15 cellular contexts compared by ENCODE assay signal in the genomic region with DNA sequence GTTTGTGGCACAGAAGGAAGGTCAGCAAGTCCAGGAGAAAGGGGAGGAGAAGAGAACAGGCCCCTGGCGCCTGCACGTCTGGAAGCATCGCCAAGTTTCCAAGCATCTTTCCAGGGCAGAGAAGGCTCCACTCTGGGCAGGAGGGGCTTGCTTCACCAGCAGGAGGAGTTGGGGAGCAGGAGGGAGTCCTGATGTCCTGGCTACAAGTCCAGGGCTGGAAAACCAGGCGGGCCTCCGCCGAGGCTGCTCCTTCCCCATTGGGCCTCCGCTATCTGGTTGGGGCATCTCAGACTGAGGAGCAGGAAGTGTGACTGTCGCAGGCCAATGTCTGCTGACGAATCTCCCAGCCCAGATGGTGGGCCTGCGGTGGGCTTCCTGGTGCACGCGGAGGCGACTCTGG.
DNase-seq lines count a peak whose midpoint lies in the region; ATAC-seq and TF ChIP-seq lines count a peak whose summit lies in the region.
"Had no signal": no experiment of that assay in that cellular context is flagged by ENCODE, and none has a peak within 500 bp of the region (broad histone marks: within the 10 kb centered on the region; RNA-seq: fewer than 3 reads in every experiment).

No MANE protein-coding gene starts in this region.

- H4K20me1 ChIP-seq in DND-41 (ENCODE audit: insufficient read depth, low read length): no peaks in the 10 kb centered on the region; the same call in 1 of the 2 replicates

- H3K27ac Mint-ChIP-seq in naive B cell: peak overlapping the region in 2 of 6 donors; percentile 61 to 85

- H3K27me3 Mint-ChIP-seq in naive B cell: peaks cover 21 to 60% (median 47%) of the 10 kb centered on the region in 3 donors

- no peaks in the 10 kb centered on the region for H3K27me3 ChIP-seq in DND-41 (ENCODE audit: insufficient read depth, low read length, poor library complexity)
- H3K27me3 ChIP-seq: hepatocyte had no signal

- H3K36me3 Mint-ChIP-seq in naive B cell: no peaks in the 10 kb centered on the region

- no peak overlapping the region for H3K27ac ChIP-seq in DND-41 (ENCODE audit: low read length)
- H3K27ac ChIP-seq: hepatocyte, prostate gland had no signal

- ATAC-seq in DND-41 (ENCODE audit: insufficient read depth, low read depth): 0 out of 3 replicates have a peak, but pooled peaks have one; percentile 33
- no peak for ATAC-seq in naive B cell (ENCODE audit: low read depth in 2 of 2)
- no peak for ATAC-seq in HG02678 (IDR thresholded peaks at IDR 0.05; ENCODE audit: unreplicated experiment)
- no peak for ATAC-seq in GM18870 (IDR thresholded peaks at IDR 0.05; ENCODE audit: unreplicated experiment)
- ATAC-seq: left lobe of liver had no signal

- H3K9me3 Mint-ChIP-seq in naive B cell: peaks cover 0 to 2% (median 0%) of the 10 kb centered on the region in 7 donors

- no peak overlapping the region for H3K4me3 ChIP-seq in DND-41 (ENCODE audit: low read depth in 1 of 2, low read length in 2 of 2)
- H3K4me3 ChIP-seq: hepatocyte, prostate gland had no signal

- H3K4me1 ChIP-seq in DND-41 (ENCODE audit: insufficient read depth, low read length): no peaks in the 10 kb centered on the region
- H3K4me1 ChIP-seq: prostate gland had no signal

- peaks cover 0 to 6% (median 3%) of the 10 kb centered on the region in 3 donors for H3K4me1 Mint-ChIP-seq in naive B cell

- DNase-seq in DND-41 (peak; percentile 11), HT1080 (ENCODE audit: low read depth) (peak; percentile 8), astrocyte of the hippocampus (ENCODE audit: low read depth, low spot score) (peak; percentile 48), naive B cell (peak; percentile 11), hepatic stellate cell (ENCODE audit: low spot score) (no peak), NCI-H1930 (lab: John Stamatoyannopoulos, UW) (no peak)
- DNase-seq: activated CD8-positive, alpha-beta memory T cell treated with anti-CD3 and anti-CD28 coated beads for 24 hours; activated effector memory CD4-positive, alpha-beta T cell treated with anti-CD3 and anti-CD28 coated beads, Interleukin-2, amount 50 U/mL, for 16 hours; NCI-H187 treated with DMSO at 0.1 percent for 48 hours; NCI-H524 treated with DMSO at 0.1 percent for 48 hours had no signal

- no peaks in the 10 kb centered on the region for H3K79me2 ChIP-seq in DND-41 (ENCODE audit: insufficient read depth, low read length)
- H3K79me2 ChIP-seq: hepatocyte had no signal

- peak; percentile 14 for TF ChIP-seq CTCF in DND-41 (IDR thresholded peaks at IDR 0.05; ENCODE audit: borderline replicate concordance, extremely low read depth, low read length, poor library complexity, severe bottlenecking)

- H3K9ac ChIP-seq in DND-41 (ENCODE audit: low read depth, low read length): no peak overlapping the region

- H3K4me2 ChIP-seq in DND-41 (ENCODE audit: insufficient read depth, low read length): no peak overlapping the region
- H3K4me2 ChIP-seq: hepatocyte had no signal

- H3K9me3 ChIP-seq in DND-41 (ENCODE audit: insufficient read depth, low read length, severe bottlenecking): no peaks in the 10 kb centered on the region
- H3K9me3 ChIP-seq: prostate gland had no signal

- H3K36me3 ChIP-seq in DND-41 (ENCODE audit: insufficient read depth, low read length): no peaks in the 10 kb centered on the region
- H3K36me3 ChIP-seq: prostate gland had no signal

- no peak overlapping the region for H2AFZ ChIP-seq in DND-41 (ENCODE audit: low read depth, low read length)
- H2AFZ ChIP-seq: hepatocyte had no signal

- peak overlapping the region in 1 of 8 donors; percentile 41 for H3K4me3 Mint-ChIP-seq in naive B cell

Comparison
In these comparisons a context has a peak if more than half of its experiments do, and no peak if none do; other contexts are left out.
1. DNase-seq: peak in DND-41 (single experiment), HT1080 (single experiment), astrocyte of the hippocampus (single experiment) and naive B cell (single experiment); none in hepatic stellate cell (single experiment) and NCI-H1930 (0 of 2).